26 cellular contexts compared by ENCODE assay signal in genomic region chr2:196528486-196529223, GRCh38.
DNase-seq lines count a peak whose midpoint lies in the region; TF ChIP-seq lines count a peak whose summit lies in the region.
"Had no signal": no experiment of that assay in that cellular context is flagged by ENCODE, and none has a peak within 500 bp of the region (broad histone marks: within the 10 kb centered on the region; RNA-seq: fewer than 3 reads in every experiment).

No MANE protein-coding gene starts in this region.

- DNase-seq in AG10803 (ENCODE audit: low read depth), result peak; percentile 74
- DNase-seq in GM13976 (ENCODE audit: low spot score), result peak; percentile 39
- DNase-seq in globus pallidus (ENCODE audit: low spot score), result peak; percentile 75
- no peak for DNase-seq in SW 1271 (lab: John Stamatoyannopoulos, UW)
- no peak for DNase-seq in stimulated activated CD4-positive, alpha-beta T cell treated with anti-CD3 and anti-CD28 coated beads, Interleukin-15, amount 100 ng/mL, for 24 hours
- no peak for DNase-seq in hepatic stellate cell (ENCODE audit: low spot score)
- DNase-seq: activated CD4-positive, alpha-beta T cell treated with anti-CD3 and anti-CD28 coated beads, Interleukin-2, amount 50 U/mL, for 4 hours; activated naive CD4-positive, alpha-beta T cell; CD4-positive, alpha-beta T cell; KBM-7; mesendoderm; MM.1S; naive B cell; NCI-H1417 treated with DMSO at 0.1 percent for 48 hours; NCI-H446 treated with DMSO at 0.1 percent for 48 hours; occipital lobe; OCI-M1; Right ventricle myocardium superior; stimulated activated CD4-positive, alpha-beta T cell treated with anti-CD3 and anti-CD28 coated beads, Interleukin-4, amount 100 ng/mL, for 1 hour; stimulated activated naive CD4-positive, alpha-beta T cell; T-helper 9 cell; tibial artery; WERI-Rb-1 had no signal

- H3K4me3 ChIP-seq in AG10803 (ENCODE audit: low read length), result no peak overlapping the region
- H3K4me3 ChIP-seq: GM23338, smooth muscle cell, tibial artery had no signal

- in situ Hi-C loops in GM13976 (cut with MboI; ENCODE audit: low sequenced_read_pairs, unreplicated experiment), result no loop called here

- TF ChIP-seq CTCF in AG10803 (conservative IDR thresholded peaks at IDR 0.05; ENCODE audit: low read length) (no peak), GM13976 (IDR thresholded peaks at IDR 0.05; ENCODE audit: borderline replicate concordance, control extremely low read depth, extremely low read depth, insufficient read depth, missing control alignments) (no peak)

- peak overlapping the region; percentile 86 for H3K27ac ChIP-seq in angular gyrus (ENCODE audit: low read depth, low read length)
- H3K27ac ChIP-seq: tibial artery, WERI-Rb-1 had no signal

Comparison
In these comparisons a context has a peak if more than half of its experiments do, and no peak if none do; other contexts are left out.
1. DNase-seq: peak in AG10803 (single experiment), GM13976 (single experiment) and globus pallidus (single experiment); none in SW 1271 (0 of 2), stimulated activated CD4-positive, alpha-beta T cell treated with anti-CD3 and anti-CD28 coated beads, Interleukin-15, amount 100 ng/mL, for 24 hours (single experiment) and hepatic stellate cell (single experiment).